ENCODE assay signal across 18 cellular contexts in genomic region chr10:112914288-112914952, GRCh38.
"Had no signal": no experiment of that assay in that cellular context is flagged by ENCODE, and none has a peak within 500 bp of the region (broad histone marks: within the 10 kb centered on the region; RNA-seq: fewer than 3 reads in every experiment).

No MANE protein-coding gene starts in this region.

- ATAC-seq: activated CD4-positive, alpha-beta T cell treated with anti-CD3 and anti-CD28 coated beads for 36 hours; activated CD8-positive, alpha-beta T cell treated with anti-CD3 and anti-CD28 coated beads for 36 hours; activated T-cell treated with anti-CD3 and anti-CD28 coated beads, Interleukin-2, amount 50 U/mL, for 4 hours; lower lobe of right lung had no signal

- H3K27me3 ChIP-seq: ovary, sigmoid colon, upper lobe of left lung had no signal

- H3K36me3 ChIP-seq: lower lobe of right lung, ovary, sigmoid colon, upper lobe of left lung, WERI-Rb-1 had no signal

- H3K4me1 Mint-ChIP-seq: activated CD4-positive, alpha-beta T cell treated with anti-CD3 and anti-CD28 coated beads for 36 hours had no signal

- H3K27ac ChIP-seq: coronary artery, lower lobe of right lung, ovary, sigmoid colon, upper lobe of left lung, WERI-Rb-1 had no signal

- H3K4me3 ChIP-seq: coronary artery, lower lobe of right lung, ovary, sigmoid colon, upper lobe of left lung had no signal

- H3K27ac Mint-ChIP-seq: activated CD4-positive, alpha-beta T cell treated with anti-CD3 and anti-CD28 coated beads for 36 hours; activated CD8-positive, alpha-beta T cell treated with anti-CD3 and anti-CD28 coated beads for 36 hours had no signal

- H3K9me3 Mint-ChIP-seq: neural crest cell had no signal

- H3K4me1 ChIP-seq: lower lobe of right lung, upper lobe of left lung had no signal

- DNase-seq: activated CD4-positive, alpha-beta T cell treated with anti-CD3 and anti-CD28 coated beads for 36 hours; activated CD8-positive, alpha-beta T cell treated with anti-CD3 and anti-CD28 coated beads for 36 hours; activated effector memory CD4-positive, alpha-beta T cell treated with Interleukin-2 at 50 U/mL for 16 hours; activated naive CD4-positive, alpha-beta T cell treated with anti-CD3 and anti-CD28 coated beads, Interleukin-2, amount 50 U/mL, for 16 hours; activated T-cell treated with anti-CD3 and anti-CD28 coated beads, Interleukin-2, amount 50 U/mL, for 4 hours; central memory CD4-positive, alpha-beta T cell; effector memory CD4-positive, alpha-beta T cell; head of caudate nucleus; lower lobe of right lung; ovary; sigmoid colon; stimulated activated CD4-positive, alpha-beta T cell treated with anti-CD3 and anti-CD28 coated beads, Interleukin-2, amount 100 ng/mL, for 48 hours; stimulated activated naive CD4-positive, alpha-beta T cell treated with Interleukin-2 at 50 U/mL for 16 hours; upper lobe of left lung; WERI-Rb-1 had no signal

- H3K4me3 Mint-ChIP-seq: activated CD4-positive, alpha-beta T cell treated with anti-CD3 and anti-CD28 coated beads for 36 hours; activated CD8-positive, alpha-beta T cell treated with anti-CD3 and anti-CD28 coated beads for 36 hours; activated T-cell treated with anti-CD3 and anti-CD28 coated beads, Interleukin-2, amount 50 U/mL, for 4 hours; neural crest cell had no signal

- H3K9me3 ChIP-seq: lower lobe of right lung, ovary, sigmoid colon, upper lobe of left lung had no signal

- FAIRE-seq: frontal cortex had no signal
